Comparison of ENCODE assay signal across 10 cellular contexts in genomic region chrX:135420831-135421230, GRCh38. TPM values are rescaled to one million over a fixed set of nuclear protein-coding genes. Genes with fewer than 3 reads are reported as not detected.
DNase-seq lines count a peak whose midpoint lies in the region; ATAC-seq and TF ChIP-seq lines count a peak whose summit lies in the region.
"Had no signal": no experiment of that assay in that cellular context is flagged by ENCODE, and none has a peak within 500 bp of the region (broad histone marks: within the 10 kb centered on the region; RNA-seq: fewer than 3 reads in every experiment).

No MANE protein-coding gene starts in this region.

- peak overlapping the region; percentile 66 for H3K4me3 Mint-ChIP-seq in stimulated activated naive CD8-positive, alpha-beta T cell treated with anti-CD3 and anti-CD28 coated beads, Interleukin-15, Interleukin-2, amounts not matched to agents 100 ng/mL and 50 ng/mL, for 24 hours
- peak overlapping the region; percentile 63 for H3K4me3 Mint-ChIP-seq in activated CD8-positive, alpha-beta T cell treated with anti-CD3 and anti-CD28 coated beads for 36 hours
- H3K4me3 Mint-ChIP-seq in immature natural killer cell (peak overlapping the region; percentile 57 to 78 (median 73)), type B pancreatic cell (peak overlapping the region; percentile 71)

- ATAC-seq in stimulated activated naive CD8-positive, alpha-beta T cell treated with anti-CD3 and anti-CD28 coated beads, Interleukin-15, Interleukin-2, amounts not matched to agents 100 U/mL and 50 U/mL, for 24 hours, result no peak
- no peak for ATAC-seq in activated CD8-positive, alpha-beta T cell treated with anti-CD3 and anti-CD28 coated beads for 36 hours
- ATAC-seq in gastroesophageal sphincter, result no peak

- CTCF ChIA-PET in activated CD8-positive, alpha-beta T cell treated with anti-CD3 and anti-CD28 coated beads for 36 hours (lab: Charles Lee), result no interaction called here

- DNase-seq in stimulated activated naive CD8-positive, alpha-beta T cell treated with anti-CD3 and anti-CD28 coated beads, Interleukin-15, Interleukin-2, amounts not matched to agents 100 U/mL and 50 U/mL, for 24 hours, result no peak
- no peak for DNase-seq in activated CD8-positive, alpha-beta T cell treated with anti-CD3 and anti-CD28 coated beads for 36 hours
- DNase-seq in immature natural killer cell (no peak), type B pancreatic cell (ENCODE audit: extremely low spot score, unreplicated experiment) (no peak), GM10266 (ENCODE audit: extremely low spot score) (no peak)
- no peak for DNase-seq in stimulated activated CD4-positive, alpha-beta T cell treated with anti-CD3 and anti-CD28 coated beads, Interleukin-15, amount 100 ng/mL, for 24 hours

- no peaks in the 10 kb centered on the region for H3K36me3 ChIP-seq in gastroesophageal sphincter
- H3K36me3 ChIP-seq: BE2C, Peyer's patch had no signal

- H3K9me3 ChIP-seq in gastroesophageal sphincter, result no peaks in the 10 kb centered on the region
- H3K9me3 ChIP-seq: BE2C, Peyer's patch had no signal

- 90 to 96% methylated on average over 6 to 10 of the region's 12 CpGs for WGBS in gastroesophageal sphincter (ENCODE audit: low coverage in 1 of 2), 2 donors

- no peaks in the 10 kb centered on the region for H3K36me3 Mint-ChIP-seq in stimulated activated naive CD8-positive, alpha-beta T cell treated with anti-CD3 and anti-CD28 coated beads, Interleukin-15, Interleukin-2, amounts not matched to agents 100 ng/mL and 50 ng/mL, for 24 hours (ENCODE audit: low read depth)
- H3K36me3 Mint-ChIP-seq in activated CD8-positive, alpha-beta T cell treated with anti-CD3 and anti-CD28 coated beads for 36 hours (ENCODE audit: low read depth), result no peaks in the 10 kb centered on the region
- H3K36me3 Mint-ChIP-seq in immature natural killer cell, result no peaks in the 10 kb centered on the region
- H3K36me3 Mint-ChIP-seq in type B pancreatic cell, result no peaks in the 10 kb centered on the region

- POLR2A ChIA-PET in activated CD8-positive, alpha-beta T cell treated with anti-CD3 and anti-CD28 coated beads for 36 hours (lab: Charles Lee), result no interaction called here

- H3K4me3 ChIP-seq in gastroesophageal sphincter, result no peak overlapping the region

- no peak for TF ChIP-seq POLR2A in gastroesophageal sphincter (IDR thresholded peaks at IDR 0.05)

- H3K9me3 Mint-ChIP-seq in stimulated activated naive CD8-positive, alpha-beta T cell treated with anti-CD3 and anti-CD28 coated beads, Interleukin-15, Interleukin-2, amounts not matched to agents 100 ng/mL and 50 ng/mL, for 24 hours, result no peaks in the 10 kb centered on the region
- no peaks in the 10 kb centered on the region for H3K9me3 Mint-ChIP-seq in activated CD8-positive, alpha-beta T cell treated with anti-CD3 and anti-CD28 coated beads for 36 hours
- H3K9me3 Mint-ChIP-seq in immature natural killer cell (no peaks in the 10 kb centered on the region), type B pancreatic cell (no peaks in the 10 kb centered on the region)

- no peak overlapping the region for H3K27ac ChIP-seq in gastroesophageal sphincter
- H3K27ac ChIP-seq: Peyer's patch had no signal

- TF ChIP-seq EP300 in gastroesophageal sphincter (IDR thresholded peaks at IDR 0.05), result no peak

- TF ChIP-seq CTCF in activated CD8-positive, alpha-beta T cell treated with anti-CD3 and anti-CD28 coated beads for 36 hours (IDR thresholded peaks at IDR 0.05), result no peak
- TF ChIP-seq CTCF in type B pancreatic cell (conservative IDR thresholded peaks at IDR 0.05), result no peak
- no peak for TF ChIP-seq CTCF in gastroesophageal sphincter (IDR thresholded peaks at IDR 0.05)
- no peak for TF ChIP-seq CTCF in GM10266 (IDR thresholded peaks at IDR 0.05; ENCODE audit: control insufficient read depth, insufficient read depth, low read depth, missing control alignments)

- H3K4me1 ChIP-seq in gastroesophageal sphincter, result peaks cover 0 to 11% (median 0%) of the 10 kb centered on the region in 3 donors
- H3K4me1 ChIP-seq: BE2C, Peyer's patch had no signal

- no peak overlapping the region for H3K27ac Mint-ChIP-seq in stimulated activated naive CD8-positive, alpha-beta T cell treated with anti-CD3 and anti-CD28 coated beads, Interleukin-15, Interleukin-2, amounts not matched to agents 100 ng/mL and 50 ng/mL, for 24 hours
- peak overlapping the region; percentile 34 for H3K27ac Mint-ChIP-seq in activated CD8-positive, alpha-beta T cell treated with anti-CD3 and anti-CD28 coated beads for 36 hours
- H3K27ac Mint-ChIP-seq in immature natural killer cell (no peak overlapping the region), type B pancreatic cell (no peak overlapping the region)

- H3K27me3 ChIP-seq in gastroesophageal sphincter, result no peaks in the 10 kb centered on the region
- H3K27me3 ChIP-seq: BE2C, Peyer's patch had no signal

- intact Hi-C loops in activated CD8-positive, alpha-beta T cell treated with anti-CD3 and anti-CD28 coated beads for 36 hours (cut with micrococcal nuclease), result no loop called here

- H3K4me1 Mint-ChIP-seq in stimulated activated naive CD8-positive, alpha-beta T cell treated with anti-CD3 and anti-CD28 coated beads, Interleukin-15, Interleukin-2, amounts not matched to agents 100 ng/mL and 50 ng/mL, for 24 hours (ENCODE audit: low read depth), result peaks cover 6% of the 10 kb centered on the region
- peaks cover 3% of the 10 kb centered on the region for H3K4me1 Mint-ChIP-seq in activated CD8-positive, alpha-beta T cell treated with anti-CD3 and anti-CD28 coated beads for 36 hours (ENCODE audit: low read depth)
- no peaks in the 10 kb centered on the region for H3K4me1 Mint-ChIP-seq in immature natural killer cell
- H3K4me1 Mint-ChIP-seq in type B pancreatic cell (ENCODE audit: unreplicated experiment), result no peaks in the 10 kb centered on the region

- H3K27me3 Mint-ChIP-seq in stimulated activated naive CD8-positive, alpha-beta T cell treated with anti-CD3 and anti-CD28 coated beads, Interleukin-15, Interleukin-2, amounts not matched to agents 100 ng/mL and 50 ng/mL, for 24 hours, result no peaks in the 10 kb centered on the region
- H3K27me3 Mint-ChIP-seq in activated CD8-positive, alpha-beta T cell treated with anti-CD3 and anti-CD28 coated beads for 36 hours, result no peaks in the 10 kb centered on the region
- H3K27me3 Mint-ChIP-seq in immature natural killer cell (ENCODE audit: low read depth in 3 of 3), result peaks cover 0 to 2% (median 0%) of the 10 kb centered on the region in 3 donors
- H3K27me3 Mint-ChIP-seq in type B pancreatic cell, result no peaks in the 10 kb centered on the region

RNA-seq across cellular contexts. Expression of gene SMIM10L2A, which starts 0.9 kb away (rescaled TPM):
- total RNA-seq in activated CD8-positive, alpha-beta T cell treated with anti-CD3 and anti-CD28 coated beads for 36 hours, result under 1 TPM; 0.22 to 0.23 TPM
- under 1 TPM in 2 of 3 donors, not detected in 1; 0.17 to 0.34 TPM for polyA plus RNA-seq in immature natural killer cell
- total RNA-seq in type B pancreatic cell (ENCODE audit: low replicate concordance), result 2.6 and 4.8 TPM in 2 replicates
- total RNA-seq in gastroesophageal sphincter, result 1 to 10 TPM in 2 of 4 donors, under 1 TPM in 2; 0.47 to 1.5 (median 1.1) TPM
